In genomic region chr17:5022171-5022711, GRCh38 we compare ENCODE assay signal across 22 cellular contexts. TPM values are rescaled to one million over a fixed set of nuclear protein-coding genes. Genes with fewer than 3 reads are reported as not detected.
"Had no signal": no experiment of that assay in that cellular context is flagged by ENCODE, and none has a peak within 500 bp of the region (broad histone marks: within the 10 kb centered on the region; RNA-seq: fewer than 3 reads in every experiment).

No MANE protein-coding gene starts in this region.

- H3K4me2 ChIP-seq: SK-N-SH had no signal

- H3K9ac ChIP-seq: SK-N-SH had no signal

- H3K9me3 ChIP-seq: SK-N-SH had no signal

- DNase-seq: KBM-7, MV-4-11, NCI-H1048, NCI-H1105, NCI-H1417, NCI-H1436 treated with DMSO at 0.1 percent for 48 hours, NCI-H1694, NCI-H187 treated with DMSO at 0.1 percent for 48 hours, NCI-H2029 treated with DMSO at 0.1 percent for 48 hours, NCI-H2227 treated with DMSO at 0.1 percent for 48 hours, NCI-H524, NCI-H69, NCI-H774, RPMI8226, SHP77, SK-N-SH, SW 1271 had no signal

- FAIRE-seq: RCC 7860 had no signal

RNA-seq across cellular contexts. Expression of gene SLC52A1, which starts 13.0 kb away (rescaled TPM):
- total RNA-seq: HT1080, MCF 10A, SK-MEL-5 had no signal

RNA-seq across cellular contexts. Expression of gene INCA1, which starts 24.9 kb away (rescaled TPM):
- total RNA-seq: NCI-H460 had no signal
